Comparison of ENCODE assay signal across 1 cellular context in genomic region chr10:132346806-132347205, GRCh38.
TF ChIP-seq lines count a peak whose summit lies in the region.

No MANE protein-coding gene starts in this region.

TF ChIP-seq in IMR-90, 13 proteins besides CTCF, POLR2A, EP300 and RAD21 (continued from another document):
- TF ChIP-seq ELK1 (IDR thresholded peaks at IDR 0.05; ENCODE audit: borderline replicate concordance, low read depth, low read length) = no peak
